In the genomic region with DNA sequence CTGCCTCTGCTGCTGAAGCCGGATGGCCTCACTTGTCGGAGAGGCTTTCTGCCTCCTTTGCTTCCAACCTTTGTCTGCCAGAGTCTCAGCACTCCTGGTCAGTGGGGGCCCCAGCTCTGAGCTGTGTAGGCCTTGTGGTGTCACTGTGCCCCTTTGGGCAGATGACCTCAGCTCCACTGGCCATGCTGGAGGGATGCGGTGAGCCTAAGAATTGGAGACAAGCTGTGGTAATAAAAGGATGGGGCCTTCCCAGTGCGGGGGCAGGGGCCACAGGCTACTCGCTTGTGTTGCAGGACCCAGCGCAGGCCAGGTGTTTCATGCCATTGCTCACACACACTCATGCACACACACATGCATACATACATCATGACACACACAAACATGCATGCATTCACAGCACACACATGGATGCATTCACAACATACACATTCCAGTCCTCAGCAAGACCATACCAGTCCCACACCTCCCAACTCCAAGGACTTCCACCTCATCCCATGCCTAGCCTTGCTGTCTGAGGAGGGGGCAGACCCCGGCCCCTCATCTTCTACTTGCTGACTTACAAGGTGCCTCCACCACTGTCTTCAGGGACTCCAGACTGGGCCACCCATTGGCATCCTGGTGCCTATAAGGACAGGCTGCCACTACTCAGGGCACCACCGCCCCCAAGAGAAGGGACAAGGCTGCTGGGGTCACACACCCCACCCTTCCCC, we compare ENCODE assay signal across 1 cellular context.
TF ChIP-seq lines count a peak whose summit lies in the region.

No MANE protein-coding gene starts in this region.

TF ChIP-seq in H1, 55 proteins besides CTCF, POLR2A, EP300 and RAD21:
- no peak for TF ChIP-seq CEBPB (IDR thresholded peaks at IDR 0.05; ENCODE audit: low read depth, low read length)
- TF ChIP-seq FOSL1 (IDR thresholded peaks at IDR 0.05; ENCODE audit: insufficient read depth, low read depth, low read length) = no peak
- no peak for TF ChIP-seq CREB1 (IDR thresholded peaks at IDR 0.05)
- TF ChIP-seq HDAC2 (IDR thresholded peaks at IDR 0.05; ENCODE audit: borderline replicate concordance in 1 of 2, low read depth in 2 of 2, low read length in 2 of 2) = no peak
- TF ChIP-seq RXRA (IDR thresholded peaks at IDR 0.05; ENCODE audit: insufficient read depth, low read depth, low read length) = no peak
- TF ChIP-seq RNF2 (IDR thresholded peaks at IDR 0.05; ENCODE audit: borderline replicate concordance, low read depth, low read length, missing control alignments, poor library complexity, severe bottlenecking) = no peak
TF ChIP-seq in H1: peak in this region for 0.
